ENCODE assay signal across 8 cellular contexts in genomic region chr11:78564037-78564888, GRCh38. TPM values are rescaled to one million over a fixed set of nuclear protein-coding genes. Genes with fewer than 3 reads are reported as not detected.
A peak's percentile ranks its signal among the peaks of the same experiment; 100 is the strongest.
DNase-seq lines count a peak whose midpoint lies in the region; ATAC-seq and TF ChIP-seq lines count a peak whose summit lies in the region.

No MANE protein-coding gene starts in this region.

- ATAC-seq in HG02642 (IDR thresholded peaks at IDR 0.05; ENCODE audit: poor library complexity, unreplicated experiment) (peak; percentile 36), left cardiac atrium (peak; percentile 55 to 58), GM19324 (IDR thresholded peaks at IDR 0.05; ENCODE audit: low FRiP score, unreplicated experiment) (no peak)

- peaks cover 57% of the 10 kb centered on the region for H3K36me3 Mint-ChIP-seq in activated T-helper 2 cell treated with anti-CD3 and anti-CD28 coated beads, Interferon-gamma antibody, Interleukin-2, Interleukin-4, amounts not matched to agents 10 μg/mL and 5 μg/mL and 100 μg/mL, durations not matched to agents 14 hours and 24 hours and 36 hours (ENCODE audit: low read depth)

- H3K9me3 ChIP-seq in sigmoid colon: no peaks in the 10 kb centered on the region

- TF ChIP-seq CTCF in sigmoid colon (IDR thresholded peaks at IDR 0.05): peak in 3 of 4 experiments; percentile 58 to 67 (median 61)

- no peaks in the 10 kb centered on the region for H3K27me3 ChIP-seq in sigmoid colon

- H3K27ac ChIP-seq in sigmoid colon: no peak overlapping the region

- peak overlapping the region; percentile 76 for H3K27ac Mint-ChIP-seq in activated T-helper 2 cell treated with anti-CD3 and anti-CD28 coated beads, Interferon-gamma antibody, Interleukin-2, Interleukin-4, amounts not matched to agents 10 μg/mL and 5 μg/mL and 100 μg/mL, durations not matched to agents 14 hours and 24 hours and 36 hours

- TF ChIP-seq EP300 in sigmoid colon (IDR thresholded peaks at IDR 0.05): no peak

- H3K4me1 ChIP-seq in sigmoid colon: peaks cover 0 to 25% (median 18%) of the 10 kb centered on the region in 4 donors

- no peak for TF ChIP-seq POLR2A in sigmoid colon (IDR thresholded peaks at IDR 0.05)

- H3K4me1 Mint-ChIP-seq in activated T-helper 2 cell treated with anti-CD3 and anti-CD28 coated beads, Interferon-gamma antibody, Interleukin-2, Interleukin-4, amounts not matched to agents 10 μg/mL and 5 μg/mL and 100 μg/mL, durations not matched to agents 14 hours and 24 hours and 36 hours (ENCODE audit: low read depth): peaks cover 58% of the 10 kb centered on the region

- intact Hi-C loops in activated T-helper 2 cell treated with anti-CD3 and anti-CD28 coated beads, Interferon-gamma antibody, Interleukin-2, Interleukin-4, amounts not matched to agents 10 μg/mL and 5 μg/mL and 100 μg/mL, durations not matched to agents 14 hours and 24 hours and 36 hours (cut with micrococcal nuclease): loop anchor here (1.0 to 5.0 kb wide), 7 partner anchors 97 to 427 kb away; partner anchors contain the start of genes ALG8 and GAB2
- intact Hi-C loops in left cardiac atrium (cut with DNase I) (loop anchor here (5.0 kb wide), 4 partner anchors 142 to 417 kb away; partner anchors contain the start of gene GAB2 (in 1 of the 2)), sigmoid colon (cut with DNase I) (loop anchor here (2.0 to 5.0 kb wide), 2 partner anchors 335 to 417 kb away; no protein-coding TSS in a partner anchor)

- no peak overlapping the region for H3K4me3 Mint-ChIP-seq in activated T-helper 2 cell treated with anti-CD3 and anti-CD28 coated beads, Interferon-gamma antibody, Interleukin-2, Interleukin-4, amounts not matched to agents 10 μg/mL and 5 μg/mL and 100 μg/mL, durations not matched to agents 14 hours and 24 hours and 36 hours (ENCODE audit: low read depth)

- no peak overlapping the region for H3K4me3 ChIP-seq in sigmoid colon

- peak; percentile 47 for DNase-seq in activated gamma-delta T cell treated with Interleukin-2 at 50 U/mL for 16 hours
- DNase-seq in activated gamma-delta T cell (lab: John Stamatoyannopoulos, UW): no peak
- peak; percentile 57 for DNase-seq in NCI-H526 treated with DMSO at 0.1 percent for 48 hours (lab: John Stamatoyannopoulos, UW)
- peak; percentile 26 for DNase-seq in activated T-helper 2 cell treated with anti-CD3 and anti-CD28 coated beads, Interferon-gamma antibody, Interleukin-2, Interleukin-4, amounts not matched to agents 10 μg/mL and 5 μg/mL and 100 μg/mL, durations not matched to agents 14 hours and 24 hours and 36 hours (ENCODE audit: low spot score)
- no peak for DNase-seq in left cardiac atrium
- no peak for DNase-seq in sigmoid colon

- H3K9me3 Mint-ChIP-seq in activated T-helper 2 cell treated with anti-CD3 and anti-CD28 coated beads, Interferon-gamma antibody, Interleukin-2, Interleukin-4, amounts not matched to agents 10 μg/mL and 5 μg/mL and 100 μg/mL, durations not matched to agents 14 hours and 24 hours and 36 hours: no peaks in the 10 kb centered on the region

- 62 to 84% methylated on average over 4 of the region's 4 CpGs for whole genome bisulfite sequencing in sigmoid colon, 2 donors

- H3K36me3 ChIP-seq in sigmoid colon: peaks cover 0 to 39% (median 8%) of the 10 kb centered on the region in 4 donors

- H3K27me3 Mint-ChIP-seq in activated T-helper 2 cell treated with anti-CD3 and anti-CD28 coated beads, Interferon-gamma antibody, Interleukin-2, Interleukin-4, amounts not matched to agents 10 μg/mL and 5 μg/mL and 100 μg/mL, durations not matched to agents 14 hours and 24 hours and 36 hours (ENCODE audit: low read depth): no peaks in the 10 kb centered on the region

RNA-seq across cellular contexts. Expression of gene NARS2, which starts 10.4 kb away (rescaled TPM):
- 34.1 and 37.7 TPM in 2 replicates for total RNA-seq in activated T-helper 2 cell treated with anti-CD3 and anti-CD28 coated beads, Interferon-gamma antibody, Interleukin-2, Interleukin-4, amounts not matched to agents 10 μg/mL and 5 μg/mL and 100 μg/mL, durations not matched to agents 14 hours and 24 hours and 36 hours
- total RNA-seq in left cardiac atrium: 10 to 100 TPM; 11.2 to 11.8 TPM
- 10 to 100 TPM in 3 of 4 donors, 1 to 10 TPM in 1; 7.8 to 15.5 (median 13.6) TPM for total RNA-seq in sigmoid colon
- polyA plus RNA-seq in sigmoid colon: 10 to 100 TPM in 2 of 3 donors, 1 to 10 TPM in 1; 9.0 to 22.2 (median 13.6) TPM

Comparison
In these comparisons a context has a peak if more than half of its experiments do, and no peak if none do; other contexts are left out.
1. DNase-seq: peak in activated gamma-delta T cell treated with Interleukin-2 at 50 U/mL for 16 hours (single experiment), NCI-H526 treated with DMSO at 0.1 percent for 48 hours (single experiment) and activated T-helper 2 cell treated with anti-CD3 and anti-CD28 coated beads, Interferon-gamma antibody, Interleukin-2, Interleukin-4, amounts not matched to agents 10 μg/mL and 5 μg/mL and 100 μg/mL, durations not matched to agents 14 hours and 24 hours and 36 hours (single experiment); none in activated gamma-delta T cell (single experiment), left cardiac atrium (single experiment) and sigmoid colon (single experiment).